1 cellular context compared by ENCODE assay signal in the genomic region with DNA sequence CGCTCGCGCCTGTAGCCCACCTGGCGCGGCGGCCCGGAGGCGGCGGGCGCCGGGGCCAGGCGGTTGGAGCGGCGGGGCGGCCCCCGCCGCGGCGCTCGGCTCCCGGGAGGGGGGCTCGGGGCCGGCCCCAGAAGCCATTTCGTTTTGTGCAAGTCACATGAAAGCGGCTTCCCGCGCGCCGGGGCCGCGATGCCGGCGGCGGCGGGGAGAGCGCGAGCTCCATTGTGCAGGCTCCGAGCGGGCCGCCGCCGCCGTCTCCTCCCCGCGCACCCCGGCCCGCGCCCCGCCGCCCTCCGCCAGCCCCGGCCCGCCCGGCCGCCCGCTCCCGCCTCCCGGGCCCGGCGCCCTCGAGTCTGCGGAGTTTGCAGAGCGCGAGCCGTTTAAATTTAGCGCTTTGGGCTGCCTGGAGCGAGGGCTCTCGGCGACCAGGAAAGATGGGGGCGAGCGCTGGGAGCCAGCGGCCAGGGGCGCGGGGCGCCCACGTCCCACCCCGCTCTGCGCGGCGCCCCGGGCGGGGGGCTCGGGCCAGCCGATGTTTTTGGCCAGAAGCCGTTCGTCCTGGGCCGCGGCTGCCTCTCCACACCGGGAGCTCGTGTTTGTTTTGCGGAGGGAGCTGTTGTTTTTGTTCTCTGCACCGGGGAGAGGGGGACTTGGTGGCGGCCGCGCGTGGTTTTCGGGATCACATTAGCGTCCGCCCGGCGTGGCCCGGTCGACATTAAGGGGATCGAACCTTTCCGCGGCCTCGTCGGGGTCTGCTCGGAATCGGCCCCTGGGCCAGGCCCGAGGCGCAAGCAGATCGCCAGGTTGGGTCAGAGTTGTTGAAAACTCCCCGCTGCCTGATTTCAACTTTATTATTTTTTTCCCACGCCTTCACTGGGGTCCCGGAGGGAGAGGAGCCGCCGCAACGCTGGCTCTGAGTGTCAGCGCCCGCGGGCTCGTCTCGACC.
TF ChIP-seq lines count a peak whose summit lies in the region.

No MANE protein-coding gene starts in this region.

TF ChIP-seq in GM12891, 5 proteins besides CTCF, POLR2A, EP300 and RAD21:
- TF ChIP-seq TAF1 (IDR thresholded peaks at IDR 0.05; ENCODE audit: low read depth, low read length) (no peak), POLR2AphosphoS5 (IDR thresholded peaks at IDR 0.05; ENCODE audit: low read depth, low read length) (no peak), SPI1 (IDR thresholded peaks at IDR 0.05; ENCODE audit: low read depth, low read length) (no peak), PAX5 (IDR thresholded peaks at IDR 0.05; ENCODE audit: insufficient read depth, low read length, severe bottlenecking) (no peak), POU2F2 (IDR thresholded peaks at IDR 0.05; ENCODE audit: low read depth, low read length) (no peak)
TF ChIP-seq in GM12891: peak in this region for 0.
